Comparison of ENCODE assay signal across 1 cellular context in the genomic region with DNA sequence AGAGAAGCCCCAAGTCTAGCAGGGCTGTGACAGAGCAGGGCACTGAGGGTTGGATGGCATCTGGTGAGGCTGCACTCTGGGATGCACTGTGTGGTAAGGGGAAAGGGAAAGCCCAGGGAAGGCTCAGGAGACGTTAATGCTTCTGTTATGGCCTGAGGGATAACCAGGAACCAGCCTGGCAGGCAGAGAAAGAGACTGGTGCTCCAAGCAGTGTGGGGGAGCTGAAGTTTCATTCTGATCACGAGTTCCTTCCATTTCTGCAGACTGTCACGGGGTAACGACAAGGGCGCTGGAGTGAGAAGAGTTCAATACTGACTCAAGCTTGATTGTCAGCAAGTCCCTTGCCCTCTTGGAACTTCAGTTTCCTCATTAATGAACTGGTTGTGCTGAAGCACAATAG.
TF ChIP-seq lines count a peak whose summit lies in the region.

No MANE protein-coding gene starts in this region.

TF ChIP-seq in GM12878, 131 proteins besides CTCF, POLR2A, EP300 and RAD21 (continued from another document):
- TF ChIP-seq, protein P1, sequence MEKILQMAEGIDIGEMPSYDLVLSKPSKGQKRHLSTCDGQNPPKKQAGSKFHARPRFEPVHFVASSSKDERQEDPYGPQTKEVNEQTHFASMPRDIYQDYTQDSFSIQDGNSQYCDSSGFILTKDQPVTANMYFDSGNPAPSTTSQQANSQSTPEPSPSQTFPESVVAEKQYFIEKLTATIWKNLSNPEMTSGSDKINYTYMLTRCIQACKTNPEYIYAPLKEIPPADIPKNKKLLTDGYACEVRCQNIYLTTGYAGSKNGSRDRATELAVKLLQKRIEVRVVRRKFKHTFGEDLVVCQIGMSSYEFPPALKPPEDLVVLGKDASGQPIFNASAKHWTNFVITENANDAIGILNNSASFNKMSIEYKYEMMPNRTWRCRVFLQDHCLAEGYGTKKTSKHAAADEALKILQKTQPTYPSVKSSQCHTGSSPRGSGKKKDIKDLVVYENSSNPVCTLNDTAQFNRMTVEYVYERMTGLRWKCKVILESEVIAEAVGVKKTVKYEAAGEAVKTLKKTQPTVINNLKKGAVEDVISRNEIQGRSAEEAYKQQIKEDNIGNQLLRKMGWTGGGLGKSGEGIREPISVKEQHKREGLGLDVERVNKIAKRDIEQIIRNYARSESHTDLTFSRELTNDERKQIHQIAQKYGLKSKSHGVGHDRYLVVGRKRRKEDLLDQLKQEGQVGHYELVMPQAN (conservative IDR thresholded peaks at IDR 0.05): no peak
- TF ChIP-seq TCF7 (IDR thresholded peaks at IDR 0.05; ENCODE audit: borderline replicate concordance) (no peak), EGR1 (IDR thresholded peaks at IDR 0.05; ENCODE audit: borderline replicate concordance in 1 of 2, low read depth in 2 of 2, low read length in 2 of 2) (no peak), ZNF622 (IDR thresholded peaks at IDR 0.05) (no peak), TCF3 (IDR thresholded peaks at IDR 0.05; ENCODE audit: borderline replicate concordance, insufficient read depth, low read depth, low read length) (no peak), ZNF217 (IDR thresholded peaks at IDR 0.05) (no peak), BHLHE40 (IDR thresholded peaks at IDR 0.05; ENCODE audit: borderline replicate concordance in 1 of 2, low read depth in 2 of 2, low read length in 1 of 2) (no peak), BRCA1 (IDR thresholded peaks at IDR 0.05; ENCODE audit: low read depth, low read length) (no peak)
